In genomic region chr19:15418588-15419412, GRCh38 we compare ENCODE assay signal across 1 cellular context.
TF ChIP-seq lines count a peak whose summit lies in the region.

Gene AKAP8L, minus strand, starts transcription at chr19:15418988. Its CDS starts 65 bp downstream, at chr19:15418923.

TF ChIP-seq in WTC11, 78 proteins besides CTCF, POLR2A, EP300 and RAD21 (continued from another document):
- TF ChIP-seq RORB (CRISPR knock-in tag; IDR thresholded peaks at IDR 0.05) (no peak), NFATC4 (CRISPR knock-in tag; IDR thresholded peaks at IDR 0.05) (peak; percentile 62; the same call in 1 of the 2 replicates), ZNF263 (CRISPR knock-in tag; IDR thresholded peaks at IDR 0.05; ENCODE audit: low read depth) (no peak), AR (CRISPR knock-in tag; IDR thresholded peaks at IDR 0.05) (no peak), ZSCAN18 (CRISPR knock-in tag; IDR thresholded peaks at IDR 0.05) (no peak), MLX (CRISPR knock-in tag; IDR thresholded peaks at IDR 0.05) (no peak), IRF1 (CRISPR knock-in tag; IDR thresholded peaks at IDR 0.05) (no peak), ZNF138 (CRISPR knock-in tag; conservative IDR thresholded peaks at IDR 0.05) (no peak), ETV6 (CRISPR knock-in tag; IDR thresholded peaks at IDR 0.05) (no peak), ZNF219 (CRISPR knock-in tag; IDR thresholded peaks at IDR 0.05; ENCODE audit: borderline replicate concordance) (0 out of 2 replicates have a peak, but pooled peaks have one; percentile 26), ZMAT4 (CRISPR knock-in tag; IDR thresholded peaks at IDR 0.05) (no peak), EMX1 (CRISPR knock-in tag; IDR thresholded peaks at IDR 0.05) (no peak), NFE2L1 (CRISPR knock-in tag; IDR thresholded peaks at IDR 0.05) (no peak), OVOL2 (CRISPR knock-in tag; IDR thresholded peaks at IDR 0.05; ENCODE audit: borderline replicate concordance) (no peak), GTF2I (CRISPR knock-in tag; conservative IDR thresholded peaks at IDR 0.05) (no peak), E2F1 (CRISPR knock-in tag; IDR thresholded peaks at IDR 0.05) (no peak), ERG (CRISPR knock-in tag; IDR thresholded peaks at IDR 0.05) (peak; percentile 44; the same call in 1 of the 2 replicates), GABPB1 (CRISPR knock-in tag; IDR thresholded peaks at IDR 0.05) (peak; percentile 77), ZNF281 (CRISPR knock-in tag; IDR thresholded peaks at IDR 0.05) (no peak), ZNF396 (CRISPR knock-in tag; IDR thresholded peaks at IDR 0.05; ENCODE audit: borderline replicate concordance) (no peak), CDX4 (CRISPR knock-in tag; IDR thresholded peaks at IDR 0.05; ENCODE audit: borderline replicate concordance) (no peak), FOXK1 (CRISPR knock-in tag; IDR thresholded peaks at IDR 0.05) (peak; percentile 39; the same call in 1 of the 2 replicates), SOX15 (CRISPR knock-in tag; IDR thresholded peaks at IDR 0.05) (no peak), ZNF423 (CRISPR knock-in tag; IDR thresholded peaks at IDR 0.05) (no peak), ATF1 (CRISPR knock-in tag; IDR thresholded peaks at IDR 0.05) (no peak), ZNF317 (CRISPR knock-in tag; IDR thresholded peaks at IDR 0.05; ENCODE audit: borderline replicate concordance, low read depth) (no peak), JAZF1 (CRISPR knock-in tag; IDR thresholded peaks at IDR 0.05) (no peak), GRHL2 (CRISPR knock-in tag; IDR thresholded peaks at IDR 0.05; ENCODE audit: insufficient replicate concordance, severe bottlenecking) (no peak), NR1H2 (CRISPR knock-in tag; IDR thresholded peaks at IDR 0.05) (no peak), HMGXB4 (CRISPR knock-in tag; IDR thresholded peaks at IDR 0.05) (peak; percentile 62; the same call in 1 of the 2 replicates), NR3C1 (CRISPR knock-in tag; conservative IDR thresholded peaks at IDR 0.05; ENCODE audit: low read depth) (no peak), HMGA2 (CRISPR knock-in tag; IDR thresholded peaks at IDR 0.05) (no peak), CREM (CRISPR knock-in tag; IDR thresholded peaks at IDR 0.05) (0 out of 2 replicates have a peak, but pooled peaks have one; percentile 3), E2F4 (CRISPR knock-in tag; IDR thresholded peaks at IDR 0.05; ENCODE audit: borderline replicate concordance, low read depth) (no peak), IRF2 (CRISPR knock-in tag; IDR thresholded peaks at IDR 0.05; ENCODE audit: borderline replicate concordance, low read depth) (no peak), MAX (CRISPR knock-in tag; IDR thresholded peaks at IDR 0.05) (peak; percentile 76)
